In the genomic region with DNA sequence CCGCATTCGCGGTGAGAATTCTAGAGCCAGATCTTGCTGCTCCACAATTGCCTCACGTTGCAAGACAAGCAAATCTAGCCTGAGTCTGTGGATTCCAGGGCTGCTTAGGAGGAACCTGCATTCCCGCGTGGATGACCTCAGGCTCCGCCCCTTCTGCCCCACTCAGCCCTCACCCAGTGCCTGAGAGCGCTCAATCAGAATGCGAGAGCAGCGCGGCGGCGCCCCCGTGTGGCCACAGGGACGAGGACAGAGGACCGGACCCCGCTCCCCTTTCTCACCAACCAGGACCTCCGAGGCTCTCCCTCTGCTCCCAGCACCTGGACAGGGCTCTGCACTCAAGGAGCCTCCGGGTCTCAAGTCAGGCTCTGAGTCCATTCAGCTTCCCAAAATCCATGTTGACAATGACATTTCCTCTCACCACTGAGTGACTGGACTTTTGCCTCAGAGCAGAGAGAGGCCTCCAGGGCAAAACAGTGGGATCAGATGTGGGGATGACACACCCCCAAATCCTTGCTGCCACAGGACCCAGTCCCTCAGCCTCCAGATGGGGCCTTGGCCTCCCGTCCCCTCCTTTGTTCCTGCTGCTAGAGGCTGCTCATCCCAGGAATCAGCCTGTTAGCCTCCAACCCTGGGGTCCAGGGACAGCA, we compare ENCODE assay signal across 8 cellular contexts. TPM values are rescaled to one million over a fixed set of nuclear protein-coding genes. Genes with fewer than 3 reads are reported as not detected.
DNase-seq lines count a peak whose midpoint lies in the region; ATAC-seq and TF ChIP-seq lines count a peak whose summit lies in the region.

No MANE protein-coding gene starts in this region.

- no peak overlapping the region for H2AFZ ChIP-seq in neuronal stem cell (ENCODE audit: low read length)

- TF ChIP-seq RAD21 in Ishikawa (IDR thresholded peaks at IDR 0.05; ENCODE audit: low read depth), result peak; percentile 85

- H2BK15ac ChIP-seq in neuronal stem cell (ENCODE audit: low read length), result peak overlapping the region; percentile 15

- H3K23ac ChIP-seq in neuronal stem cell (ENCODE audit: low read depth, low read length, poor library complexity), result peak overlapping the region; percentile 20

- H4K8ac ChIP-seq in neuronal stem cell (ENCODE audit: low read depth, low read length), result no peak overlapping the region

- DNase-seq in NCI-H2081 (lab: John Stamatoyannopoulos, UW) (peak; percentile 76), NCI-H2081 treated with DMSO at 0.1 percent for 48 hours (lab: John Stamatoyannopoulos, UW) (no peak), RPMI7951 (ENCODE audit: low read depth) (peak; percentile 61), fibroblast of villous mesenchyme (ENCODE audit: low read depth) (peak; percentile 65), neuronal stem cell (ENCODE audit: low spot score) (peak; percentile 79), substantia nigra (lab: John Stamatoyannopoulos, UW) (peak in 41 of 49 donors; percentile 3 to 80 (median 47))

- H3K27ac ChIP-seq in neuronal stem cell (replicated peaks; ENCODE audit: low read length) (no peak overlapping the region), substantia nigra (ENCODE audit: low read depth, low read length, poor library complexity, severe bottlenecking) (no peak overlapping the region)

- H3K36me3 Mint-ChIP-seq in activated T-helper 17 cell treated with anti-CD3 and anti-CD28 coated beads, Interleukin-2, amount 50 U/mL, for 72 hours (ENCODE audit: low read depth), result no peaks in the 10 kb centered on the region

- no peaks in the 10 kb centered on the region for H3K36me3 ChIP-seq in neuronal stem cell (replicated peaks in 1 of 2; ENCODE audit: control insufficient read depth in 2 of 2, insufficient read depth in 2 of 2, low read length in 2 of 2)

- peaks cover 23% of the 10 kb centered on the region for H3K27me3 Mint-ChIP-seq in activated T-helper 17 cell treated with anti-CD3 and anti-CD28 coated beads, Interleukin-2, amount 50 U/mL, for 72 hours

- no peak overlapping the region for H3K4me3 ChIP-seq in fibroblast of villous mesenchyme (ENCODE audit: low read depth, low read length)
- no peak overlapping the region for H3K4me3 ChIP-seq in neuronal stem cell (ENCODE audit: low read length in 2 of 2)

- no peak overlapping the region for H2BK120ac ChIP-seq in neuronal stem cell (ENCODE audit: low read depth, low read length)

- H3K14ac ChIP-seq in neuronal stem cell (ENCODE audit: low read length), result no peak overlapping the region

- no peaks in the 10 kb centered on the region for H3K79me1 ChIP-seq in neuronal stem cell (ENCODE audit: low read depth, low read length)

- no peak overlapping the region for H3K4ac ChIP-seq in neuronal stem cell (ENCODE audit: low read length)

- H3K4me1 ChIP-seq in neuronal stem cell (ENCODE audit: control insufficient read depth in 2 of 2, insufficient read depth in 1 of 2, low read depth in 1 of 2, low read length in 2 of 2), result no peaks in the 10 kb centered on the region

- no peak overlapping the region for H2BK12ac ChIP-seq in neuronal stem cell (ENCODE audit: low read length)

- peak; percentile 99 for ATAC-seq in activated T-helper 17 cell treated with anti-CD3 and anti-CD28 coated beads, Interleukin-2, amount 50 U/mL, for 72 hours (replicated peaks)

- H3K9me3 Mint-ChIP-seq in activated T-helper 17 cell treated with anti-CD3 and anti-CD28 coated beads, Interleukin-2, amount 50 U/mL, for 72 hours, result no peaks in the 10 kb centered on the region

- no peaks in the 10 kb centered on the region for H3K9me3 ChIP-seq in neuronal stem cell (replicated peaks in 1 of 2; ENCODE audit: control insufficient read depth in 2 of 2, insufficient read depth in 1 of 2, low read depth in 1 of 2, low read length in 2 of 2)

- no peak for TF ChIP-seq EP300 in Ishikawa (IDR thresholded peaks at IDR 0.05; ENCODE audit: borderline replicate concordance)

- H2AK5ac ChIP-seq in neuronal stem cell (ENCODE audit: low read depth, low read length), result no peak overlapping the region

- TF ChIP-seq CTCF in fibroblast of villous mesenchyme (IDR thresholded peaks at IDR 0.05; ENCODE audit: insufficient read depth, low read depth, low read length), result peak; percentile 92

- H2BK5ac ChIP-seq in neuronal stem cell (ENCODE audit: low read length), result no peak overlapping the region

- no peak overlapping the region for H3K9ac ChIP-seq in neuronal stem cell (ENCODE audit: low read depth, low read length, poor library complexity)

- peaks cover 0 to 45% (median 0%) of the 10 kb centered on the region in 3 experiments for H3K27me3 ChIP-seq in neuronal stem cell (ENCODE audit: control insufficient read depth in 3 of 3, insufficient read depth in 3 of 3, low read depth in 1 of 3, low read length in 3 of 3)

- no peak overlapping the region for H4K91ac ChIP-seq in neuronal stem cell (ENCODE audit: low read depth, low read length, poor library complexity)

- H3K4me3 Mint-ChIP-seq in activated T-helper 17 cell treated with anti-CD3 and anti-CD28 coated beads, Interleukin-2, amount 50 U/mL, for 72 hours, result no peak overlapping the region

- H3K4me1 Mint-ChIP-seq in activated T-helper 17 cell treated with anti-CD3 and anti-CD28 coated beads, Interleukin-2, amount 50 U/mL, for 72 hours, result no peaks in the 10 kb centered on the region

- peak overlapping the region; percentile 63 for H3K18ac ChIP-seq in neuronal stem cell (ENCODE audit: low read length)

- no peak overlapping the region for H3K27ac Mint-ChIP-seq in activated T-helper 17 cell treated with anti-CD3 and anti-CD28 coated beads, Interleukin-2, amount 50 U/mL, for 72 hours

- no peak overlapping the region for H3K4me2 ChIP-seq in neuronal stem cell (ENCODE audit: insufficient read depth, low read length, poor library complexity, severe bottlenecking)

- WGBS in neuronal stem cell (ENCODE audit: extremely low coverage in 2 of 2, insufficient read length in 2 of 2, insufficient replicate concordance in 1 of 2), 2 donors, result no CpG with 5 or more reads among the region's 20 CpGs

TF ChIP-seq in Ishikawa, 13 proteins besides CTCF, POLR2A, EP300 and RAD21:
- 0 out of 2 replicates have a peak, but pooled peaks have one; percentile 35 for TF ChIP-seq ZBTB7A (IDR thresholded peaks at IDR 0.05; ENCODE audit: low read depth)
- TF ChIP-seq, protein P1, sequence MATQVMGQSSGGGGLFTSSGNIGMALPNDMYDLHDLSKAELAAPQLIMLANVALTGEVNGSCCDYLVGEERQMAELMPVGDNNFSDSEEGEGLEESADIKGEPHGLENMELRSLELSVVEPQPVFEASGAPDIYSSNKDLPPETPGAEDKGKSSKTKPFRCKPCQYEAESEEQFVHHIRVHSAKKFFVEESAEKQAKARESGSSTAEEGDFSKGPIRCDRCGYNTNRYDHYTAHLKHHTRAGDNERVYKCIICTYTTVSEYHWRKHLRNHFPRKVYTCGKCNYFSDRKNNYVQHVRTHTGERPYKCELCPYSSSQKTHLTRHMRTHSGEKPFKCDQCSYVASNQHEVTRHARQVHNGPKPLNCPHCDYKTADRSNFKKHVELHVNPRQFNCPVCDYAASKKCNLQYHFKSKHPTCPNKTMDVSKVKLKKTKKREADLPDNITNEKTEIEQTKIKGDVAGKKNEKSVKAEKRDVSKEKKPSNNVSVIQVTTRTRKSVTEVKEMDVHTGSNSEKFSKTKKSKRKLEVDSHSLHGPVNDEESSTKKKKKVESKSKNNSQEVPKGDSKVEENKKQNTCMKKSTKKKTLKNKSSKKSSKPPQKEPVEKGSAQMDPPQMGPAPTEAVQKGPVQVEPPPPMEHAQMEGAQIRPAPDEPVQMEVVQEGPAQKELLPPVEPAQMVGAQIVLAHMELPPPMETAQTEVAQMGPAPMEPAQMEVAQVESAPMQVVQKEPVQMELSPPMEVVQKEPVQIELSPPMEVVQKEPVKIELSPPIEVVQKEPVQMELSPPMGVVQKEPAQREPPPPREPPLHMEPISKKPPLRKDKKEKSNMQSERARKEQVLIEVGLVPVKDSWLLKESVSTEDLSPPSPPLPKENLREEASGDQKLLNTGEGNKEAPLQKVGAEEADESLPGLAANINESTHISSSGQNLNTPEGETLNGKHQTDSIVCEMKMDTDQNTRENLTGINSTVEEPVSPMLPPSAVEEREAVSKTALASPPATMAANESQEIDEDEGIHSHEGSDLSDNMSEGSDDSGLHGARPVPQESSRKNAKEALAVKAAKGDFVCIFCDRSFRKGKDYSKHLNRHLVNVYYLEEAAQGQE (IDR thresholded peaks at IDR 0.05; ENCODE audit: low read depth), result peak; percentile 52
- TF ChIP-seq TEAD4 (IDR thresholded peaks at IDR 0.05), result no peak

RNA-seq across cellular contexts. Expression of a gene that starts 52.0 kb away (rescaled TPM):
- total RNA-seq in RPMI7951 (2014; rRNA removed; shearing (Covaris generic)), result 90.8 and 94.3 TPM in 2 replicates
- 10 to 100 TPM; 20.8 to 22.9 TPM for total RNA-seq in activated T-helper 17 cell treated with anti-CD3 and anti-CD28 coated beads, Interleukin-2, amount 50 U/mL, for 72 hours
- 26.3 and 45.4 TPM in 2 replicates for total RNA-seq in fibroblast of villous mesenchyme
- 140 TPM for polyA plus RNA-seq in neuronal stem cell (2013, experiment 1 of 2)
- 136 TPM for polyA plus RNA-seq in neuronal stem cell (2013, experiment 2 of 2)
